In genomic region chr17:43830510-43831145, GRCh38 we compare ENCODE assay signal across 14 cellular contexts. TPM values are rescaled to one million over a fixed set of nuclear protein-coding genes. Genes with fewer than 3 reads are reported as not detected.
A peak's percentile ranks its signal among the peaks of the same experiment; 100 is the strongest.
DNase-seq lines count a peak whose midpoint lies in the region; ATAC-seq and TF ChIP-seq lines count a peak whose summit lies in the region.
"Had no signal": no experiment of that assay in that cellular context is flagged by ENCODE, and none has a peak within 500 bp of the region (broad histone marks: within the 10 kb centered on the region; RNA-seq: fewer than 3 reads in every experiment).

No MANE protein-coding gene starts in this region.

- peaks cover 29% of the 10 kb centered on the region for H3K27me3 Mint-ChIP-seq in activated CD4-positive, alpha-beta T cell treated with anti-CD3 and anti-CD28 coated beads for 36 hours
- peaks cover 40 to 63% (median 56%) of the 10 kb centered on the region in 3 donors for H3K27me3 Mint-ChIP-seq in naive B cell

- H3K27ac Mint-ChIP-seq in activated CD4-positive, alpha-beta T cell treated with anti-CD3 and anti-CD28 coated beads for 36 hours = no peak overlapping the region
- H3K27ac Mint-ChIP-seq in naive B cell = no peak overlapping the region
- H3K27ac Mint-ChIP-seq: HFFc6 had no signal

- H3K36me3 Mint-ChIP-seq in activated CD4-positive, alpha-beta T cell treated with anti-CD3 and anti-CD28 coated beads for 36 hours (ENCODE audit: low read depth) = no peaks in the 10 kb centered on the region
- H3K36me3 Mint-ChIP-seq in naive B cell = peaks cover 0 to 11% of the 10 kb centered on the region in 2 donors

- no peak for TF ChIP-seq CTCF in lower leg skin (IDR thresholded peaks at IDR 0.05)

- POLR2A ChIA-PET in activated CD4-positive, alpha-beta T cell treated with anti-CD3 and anti-CD28 coated beads for 36 hours (lab: Charles Lee) = interaction anchor here (0.5 kb wide), 1 partner anchor 279 kb away, joined by 3 read pairs; no protein-coding TSS in a partner anchor

- intact Hi-C loops in activated CD4-positive, alpha-beta T cell treated with anti-CD3 and anti-CD28 coated beads for 36 hours (cut with DNase I, micrococcal nuclease) = loop anchor here in 1 of 2 experiments (5.0 kb wide), 1 partner anchor 48 kb away; the partner anchor contains the start of gene CFAP97D1
- intact Hi-C loops in lower leg skin (cut with DNase I; ENCODE audit: low total_unique reads) = no loop called here

- peak; percentile 80 for ATAC-seq in activated CD4-positive, alpha-beta T cell treated with anti-CD3 and anti-CD28 coated beads for 36 hours
- ATAC-seq in naive B cell (ENCODE audit: low read depth in 2 of 2) = peak; percentile 27 to 32

- no peaks in the 10 kb centered on the region for H3K9me3 Mint-ChIP-seq in activated CD4-positive, alpha-beta T cell treated with anti-CD3 and anti-CD28 coated beads for 36 hours (ENCODE audit: low read depth)
- no peaks in the 10 kb centered on the region for H3K9me3 Mint-ChIP-seq in naive B cell
- H3K9me3 Mint-ChIP-seq: HFFc6 had no signal

- peak; percentile 38 for DNase-seq in activated CD4-positive, alpha-beta T cell treated with anti-CD3 and anti-CD28 coated beads for 36 hours
- no peak for DNase-seq in activated CD4-positive, alpha-beta T cell treated with anti-CD3 and anti-CD28 coated beads for 1 hour
- peak; percentile 16 for DNase-seq in stimulated activated CD4-positive, alpha-beta T cell treated with anti-CD3 and anti-CD28 coated beads, Interleukin-1b, Interleukin-23, amount 100 ng/mL, for 48 hours
- no peak for DNase-seq in stimulated activated CD4-positive, alpha-beta T cell treated with anti-CD3 and anti-CD28 coated beads, Interleukin-4, amount 100 ng/mL, for 24 hours
- DNase-seq in naive B cell (no peak), SKM-1 (lab: John Stamatoyannopoulos, UW; ENCODE audit: unreplicated experiment) (no peak), lower leg skin (ENCODE audit: low spot score in 2 of 2) (no peak), UCSD-AML1 (lab: John Stamatoyannopoulos, UW; ENCODE audit: unreplicated experiment) (no peak)
- DNase-seq: DND-41, HFFc6, NCI-H2107, T-helper 1 cell had no signal

- peaks cover 17% of the 10 kb centered on the region for H3K4me1 Mint-ChIP-seq in activated CD4-positive, alpha-beta T cell treated with anti-CD3 and anti-CD28 coated beads for 36 hours
- peaks cover 7 to 14% (median 13%) of the 10 kb centered on the region in 3 donors for H3K4me1 Mint-ChIP-seq in naive B cell

- WGBS in lower leg skin, 2 donors = 85 to 86% methylated on average over 7 of the region's 7 CpGs

- no peak overlapping the region for H3K4me3 ChIP-seq in lower leg skin (ENCODE audit: low read depth, poor library complexity, severe bottlenecking)
- H3K4me3 ChIP-seq: thoracic aorta had no signal

- no peak for TF ChIP-seq POLR2A in lower leg skin (IDR thresholded peaks at IDR 0.05)

- CTCF ChIA-PET in activated CD4-positive, alpha-beta T cell treated with anti-CD3 and anti-CD28 coated beads for 36 hours (lab: Charles Lee) = no interaction called here

- H3K4me3 Mint-ChIP-seq in activated CD4-positive, alpha-beta T cell treated with anti-CD3 and anti-CD28 coated beads for 36 hours = no peak overlapping the region
- peak overlapping the region in 7 of 8 donors; percentile 6 to 81 (median 76) for H3K4me3 Mint-ChIP-seq in naive B cell

RNA-seq across cellular contexts. Expression of gene MPP3, which starts 2.3 kb away (rescaled TPM):
- under 1 TPM; 0.37 to 0.41 TPM for total RNA-seq in activated CD4-positive, alpha-beta T cell treated with anti-CD3 and anti-CD28 coated beads for 36 hours
- not detected for polyA plus RNA-seq in naive B cell (ENCODE audit: low read depth in 6 of 6)
- total RNA-seq in lower leg skin = 1 to 10 TPM; 1.9 to 8.9 (median 6.3) TPM

RNA-seq across cellular contexts. Expression of gene CD300LG, which starts 16.3 kb away (rescaled TPM):
- not detected for total RNA-seq in activated CD4-positive, alpha-beta T cell treated with anti-CD3 and anti-CD28 coated beads for 36 hours
- polyA plus RNA-seq in naive B cell (ENCODE audit: low read depth in 6 of 6) = not detected
- total RNA-seq in lower leg skin = 1 to 10 TPM; 6.2 to 9.7 (median 9.0) TPM
- total RNA-seq: HFFc6, myocyte had no signal

RNA-seq across cellular contexts. Expression of gene CFAP97D1, which starts 50.4 kb away (rescaled TPM):
- total RNA-seq in activated CD4-positive, alpha-beta T cell treated with anti-CD3 and anti-CD28 coated beads for 36 hours = not detected
- not detected for polyA plus RNA-seq in naive B cell (ENCODE audit: low read depth in 6 of 6)
- under 1 TPM in 1 of 4 donors, not detected in 3; 0.30 TPM for total RNA-seq in lower leg skin
- total RNA-seq: HFFc6, myocyte, thoracic aorta had no signal

RNA-seq across cellular contexts. Expression of gene DUSP3, which starts 51.9 kb away (rescaled TPM):
- total RNA-seq in activated CD4-positive, alpha-beta T cell treated with anti-CD3 and anti-CD28 coated beads for 36 hours = 10 to 100 TPM; 23.4 to 24.8 TPM
- polyA plus RNA-seq in naive B cell (ENCODE audit: low read depth in 6 of 6) = 10 to 100 TPM in 1 of 6 donors, 1 to 10 TPM in 5; 1.7 to 10.5 (median 6.6) TPM
- total RNA-seq in lower leg skin = 10 to 100 TPM; 33.2 to 44.1 (median 37.9) TPM

Comparison
In these comparisons a context has a peak if more than half of its experiments do, and no peak if none do; other contexts are left out.
1. DNase-seq: peak in activated CD4-positive, alpha-beta T cell treated with anti-CD3 and anti-CD28 coated beads for 36 hours (single experiment) and stimulated activated CD4-positive, alpha-beta T cell treated with anti-CD3 and anti-CD28 coated beads, Interleukin-1b, Interleukin-23, amount 100 ng/mL, for 48 hours (single experiment); none in activated CD4-positive, alpha-beta T cell treated with anti-CD3 and anti-CD28 coated beads for 1 hour (single experiment), stimulated activated CD4-positive, alpha-beta T cell treated with anti-CD3 and anti-CD28 coated beads, Interleukin-4, amount 100 ng/mL, for 24 hours (single experiment), naive B cell (single experiment), SKM-1 (single experiment), lower leg skin (0 of 2) and UCSD-AML1 (single experiment).
2. RNA of gene CD300LG, which starts 16.3 kb away (total RNA-seq): 6.2 to 9.7 TPM in lower leg skin; not detected in activated CD4-positive, alpha-beta T cell treated with anti-CD3 and anti-CD28 coated beads for 36 hours; every median in the first group is over 4 times any median in the second.